Comparison of ENCODE assay signal across 1 cellular context in genomic region chr19:15101479-15102082, GRCh38.
TF ChIP-seq lines count a peak whose summit lies in the region.

No MANE protein-coding gene starts in this region.

TF ChIP-seq in K562, 482 proteins besides CTCF, POLR2A, EP300 and RAD21:
- TF ChIP-seq ZSCAN32 (CRISPR knock-in tag; IDR thresholded peaks at IDR 0.05) (peak; percentile 95), ZFP36 (IDR thresholded peaks at IDR 0.05; ENCODE audit: low read depth, low read length, partially characterized antibody) (peak; percentile 53), ZNF668 (CRISPR knock-in tag; IDR thresholded peaks at IDR 0.05) (no peak), ZNF398 (CRISPR knock-in tag; IDR thresholded peaks at IDR 0.05) (no peak)
